Comparison of ENCODE assay signal across 12 cellular contexts in the genomic region with DNA sequence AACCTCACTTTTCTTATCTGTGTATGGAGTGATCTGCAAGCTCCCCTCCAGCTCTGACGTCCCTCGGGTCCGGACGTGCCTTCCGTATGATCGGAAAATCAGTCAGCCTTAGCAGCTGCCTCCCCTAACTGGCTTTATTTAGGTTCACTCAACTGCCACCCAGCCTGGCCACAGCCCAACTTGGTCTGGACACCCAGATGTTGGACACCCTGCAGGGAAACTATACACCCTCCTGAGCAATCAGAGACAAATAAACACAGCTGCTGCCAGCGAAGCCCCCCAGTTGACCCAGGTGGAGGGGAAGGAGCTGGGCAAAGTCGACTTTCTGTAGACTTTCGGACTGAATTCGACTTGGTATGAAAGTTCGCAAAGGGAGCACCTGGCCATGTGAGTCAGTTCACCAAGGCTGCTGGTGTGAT.
"Had no signal": no experiment of that assay in that cellular context is flagged by ENCODE, and none has a peak within 500 bp of the region (broad histone marks: within the 10 kb centered on the region; RNA-seq: fewer than 3 reads in every experiment).

No MANE protein-coding gene starts in this region.

- ATAC-seq: effector memory CD8-positive, alpha-beta T cell; right cardiac atrium had no signal

- H3K27me3 ChIP-seq: brain microvascular endothelial cell, transverse colon had no signal

- DNase-seq: activated effector memory CD4-positive, alpha-beta T cell treated with anti-CD3 and anti-CD28 coated beads, Interleukin-2, amount 50 U/mL, for 16 hours; activated T-cell treated with anti-CD3 and anti-CD28 coated beads for 4 hours; brain microvascular endothelial cell; effector memory CD8-positive, alpha-beta T cell; hippocampal formation; posterior cingulate gyrus; small intestine; T-helper 9 cell; transverse colon had no signal

- H3K9me3 ChIP-seq: transverse colon had no signal

- H3K27ac ChIP-seq: brain microvascular endothelial cell, transverse colon had no signal

- H3K27me3 Mint-ChIP-seq: activated naive CD8-positive, alpha-beta T cell; effector memory CD8-positive, alpha-beta T cell had no signal

- H3K9me3 Mint-ChIP-seq: effector memory CD8-positive, alpha-beta T cell; mesothelial cell of epicardium had no signal

- H3K4me3 Mint-ChIP-seq: activated naive CD8-positive, alpha-beta T cell; effector memory CD8-positive, alpha-beta T cell; mesothelial cell of epicardium had no signal

- H3K27ac Mint-ChIP-seq: activated naive CD8-positive, alpha-beta T cell; mesothelial cell of epicardium had no signal

- H3K4me3 ChIP-seq: transverse colon had no signal

- FAIRE-seq: small intestine had no signal
